Comparison of ENCODE assay signal across 20 cellular contexts in genomic region chr9:18384066-18384465, GRCh38.
"Had no signal": no experiment of that assay in that cellular context is flagged by ENCODE, and none has a peak within 500 bp of the region (broad histone marks: within the 10 kb centered on the region; RNA-seq: fewer than 3 reads in every experiment).

No MANE protein-coding gene starts in this region.

- H3K36me3 ChIP-seq: spleen, tibial artery, vagina had no signal

- ATAC-seq: activated CD8-positive, alpha-beta memory T cell treated with anti-CD3 and anti-CD28 coated beads, Interleukin-2, amount 10 ng/mL, durations not matched to agents 7 days and 5 days; body of pancreas had no signal

- H3K9me3 ChIP-seq: body of pancreas, spleen, tibial artery, vagina had no signal

- H3K27me3 ChIP-seq: body of pancreas, spleen, tibial artery, vagina had no signal

- DNase-seq: activated B cell treated with CpG ODN at 0.5 μM for 24 hours; activated CD4-positive, alpha-beta memory T cell treated with anti-CD3 and anti-CD28 coated beads, Interleukin-2, amount 10 ng/mL, durations not matched to agents 7 days and 5 days; activated CD4-positive, alpha-beta T cell treated with anti-CD3 and anti-CD28 coated beads for 4 hours; activated CD8-positive, alpha-beta memory T cell treated with anti-CD3 and anti-CD28 coated beads, Interleukin-2, amount 10 ng/mL, durations not matched to agents 7 days and 5 days; activated naive CD4-positive, alpha-beta T cell; activated naive CD8-positive, alpha-beta T cell treated with anti-CD3 and anti-CD28 coated beads for 36 hours; amniotic stem cell; body of pancreas; endodermal cell; head of caudate nucleus; occipital lobe; retina; spleen; stimulated activated naive CD4-positive, alpha-beta T cell; T-helper 2 cell; tibial artery had no signal

- H3K27ac ChIP-seq: body of pancreas, spleen, tibial artery, vagina had no signal

- FAIRE-seq: frontal cortex, keratinocyte had no signal

- H3K4me1 ChIP-seq: body of pancreas, spleen, vagina had no signal

- H3K4me3 ChIP-seq: body of pancreas, lung, spleen, tibial artery, vagina had no signal
